21 cellular contexts compared by ENCODE assay signal in genomic region chr20:12969071-12969669, GRCh38.
"Had no signal": no experiment of that assay in that cellular context is flagged by ENCODE, and none has a peak within 500 bp of the region (broad histone marks: within the 10 kb centered on the region; RNA-seq: fewer than 3 reads in every experiment).

No MANE protein-coding gene starts in this region.

- H3K4me3 ChIP-seq: breast epithelium, testis had no signal

- DNase-seq: activated CD4-positive, alpha-beta T cell treated with anti-CD3 and anti-CD28 coated beads, Interleukin-2, amount 10 ng/mL, durations not matched to agents 24 days and 14 days; activated CD4-positive, CD25-positive, alpha-beta regulatory T cell; activated CD8-positive, alpha-beta T cell treated with anti-CD3 and anti-CD28 coated beads for 36 hours; activated naive CD4-positive, alpha-beta T cell treated with anti-CD3 and anti-CD28 coated beads, Interleukin-2, amount 10 ng/mL, durations not matched to agents 7 days and 5 days; activated naive CD8-positive, alpha-beta T cell treated with anti-CD3 and anti-CD28 coated beads, Interleukin-2, amount 50 U/mL, for 24 hours; activated T-cell treated with anti-CD3 and anti-CD28 coated beads, Interleukin-2, amount 50 U/mL, for 24 hours; effector CD4-positive, alpha-beta T cell; left ventricle myocardium superior; naive thymus-derived CD8-positive, alpha-beta T cell; stimulated activated CD4-positive, alpha-beta T cell treated with anti-CD3 and anti-CD28 coated beads, Interleukin-4, amount 100 ng/mL, for 24 hours; T-cell; testis had no signal

- H3K27me3 ChIP-seq: breast epithelium, neutrophil, testis had no signal

- H3K27ac ChIP-seq: breast epithelium, neutrophil, parathyroid adenoma, testis had no signal

- H3K27ac Mint-ChIP-seq: activated CD4-positive, alpha-beta T cell treated with anti-CD3 and anti-CD28 coated beads, Interleukin-2, amount 10 ng/mL, durations not matched to agents 24 days and 14 days; activated CD8-positive, alpha-beta T cell treated with anti-CD3 and anti-CD28 coated beads for 36 hours; activated naive CD4-positive, alpha-beta T cell treated with anti-CD3 and anti-CD28 coated beads, Interleukin-2, amount 10 ng/mL, durations not matched to agents 7 days and 5 days; activated naive CD8-positive, alpha-beta T cell treated with anti-CD3 and anti-CD28 coated beads, Interleukin-2, amount 50 U/mL, for 24 hours; activated T-cell treated with anti-CD3 and anti-CD28 coated beads, Interleukin-2, amount 50 U/mL, for 24 hours; activated T-helper 2 cell treated with anti-CD3 and anti-CD28 coated beads, Interferon-gamma antibody, Interleukin-2, Interleukin-4, amounts not matched to agents 10 μg/mL and 5 μg/mL and 100 μg/mL, durations not matched to agents 14 hours and 24 hours and 36 hours; memory B cell; naive thymus-derived CD8-positive, alpha-beta T cell; stimulated activated effector memory CD8-positive, alpha-beta T cell treated with anti-CD3 and anti-CD28 coated beads, Interleukin-12 subunit alpha, Interleukin-12 subunit beta, amount 100 ng/mL, for 72 hours; T-cell had no signal

- H3K4me1 ChIP-seq: breast epithelium, parathyroid adenoma, testis had no signal

- H3K79me2 ChIP-seq: parathyroid adenoma had no signal

- H3K9me3 ChIP-seq: breast epithelium, neutrophil, testis had no signal

- H3K36me3 Mint-ChIP-seq: activated naive CD4-positive, alpha-beta T cell treated with anti-CD3 and anti-CD28 coated beads, Interleukin-2, amount 10 ng/mL, durations not matched to agents 7 days and 5 days; memory B cell; naive thymus-derived CD8-positive, alpha-beta T cell; stimulated activated effector memory CD8-positive, alpha-beta T cell treated with anti-CD3 and anti-CD28 coated beads, Interleukin-12 subunit alpha, Interleukin-12 subunit beta, amount 100 ng/mL, for 72 hours; T-cell had no signal

- H3K27me3 Mint-ChIP-seq: activated CD8-positive, alpha-beta T cell treated with anti-CD3 and anti-CD28 coated beads for 36 hours; activated naive CD4-positive, alpha-beta T cell treated with anti-CD3 and anti-CD28 coated beads, Interleukin-2, amount 10 ng/mL, durations not matched to agents 7 days and 5 days; activated naive CD8-positive, alpha-beta T cell treated with anti-CD3 and anti-CD28 coated beads, Interleukin-2, amount 50 U/mL, for 24 hours; activated T-cell treated with anti-CD3 and anti-CD28 coated beads, Interleukin-2, amount 50 U/mL, for 24 hours; memory B cell; naive thymus-derived CD8-positive, alpha-beta T cell had no signal

- H3K9ac ChIP-seq: parathyroid adenoma had no signal

- H3K36me3 ChIP-seq: breast epithelium, neutrophil had no signal

- H3K4me1 Mint-ChIP-seq: activated CD4-positive, alpha-beta T cell treated with anti-CD3 and anti-CD28 coated beads, Interleukin-2, amount 10 ng/mL, durations not matched to agents 24 days and 14 days; activated naive CD8-positive, alpha-beta T cell treated with anti-CD3 and anti-CD28 coated beads, Interleukin-2, amount 50 U/mL, for 24 hours; memory B cell; stimulated activated effector memory CD8-positive, alpha-beta T cell treated with anti-CD3 and anti-CD28 coated beads, Interleukin-12 subunit alpha, Interleukin-12 subunit beta, amount 100 ng/mL, for 72 hours had no signal

- H3K9me3 Mint-ChIP-seq: activated CD4-positive, alpha-beta T cell treated with anti-CD3 and anti-CD28 coated beads, Interleukin-2, amount 10 ng/mL, durations not matched to agents 24 days and 14 days; activated CD8-positive, alpha-beta T cell treated with anti-CD3 and anti-CD28 coated beads for 36 hours; activated naive CD4-positive, alpha-beta T cell treated with anti-CD3 and anti-CD28 coated beads, Interleukin-2, amount 10 ng/mL, durations not matched to agents 7 days and 5 days; activated naive CD8-positive, alpha-beta T cell treated with anti-CD3 and anti-CD28 coated beads, Interleukin-2, amount 50 U/mL, for 24 hours; activated T-cell treated with anti-CD3 and anti-CD28 coated beads, Interleukin-2, amount 50 U/mL, for 24 hours; activated T-helper 2 cell treated with anti-CD3 and anti-CD28 coated beads, Interferon-gamma antibody, Interleukin-2, Interleukin-4, amounts not matched to agents 10 μg/mL and 5 μg/mL and 100 μg/mL, durations not matched to agents 14 hours and 24 hours and 36 hours; memory B cell; naive thymus-derived CD8-positive, alpha-beta T cell; T-cell had no signal

- ATAC-seq: activated CD8-positive, alpha-beta T cell treated with anti-CD3 and anti-CD28 coated beads for 36 hours; activated naive CD8-positive, alpha-beta T cell treated with anti-CD3 and anti-CD28 coated beads, Interleukin-2, amount 50 U/mL, for 24 hours; esophagus mucosa; left ventricle myocardium superior; naive thymus-derived CD8-positive, alpha-beta T cell; sciatic nerve; stimulated activated effector memory CD8-positive, alpha-beta T cell treated with anti-CD3 and anti-CD28 coated beads, Interleukin-12 subunit alpha, Interleukin-12 subunit beta, amount 100 ng/mL, for 72 hours; T-cell had no signal

- H3K4me3 Mint-ChIP-seq: activated CD4-positive, alpha-beta T cell treated with anti-CD3 and anti-CD28 coated beads, Interleukin-2, amount 10 ng/mL, durations not matched to agents 24 days and 14 days; activated CD8-positive, alpha-beta T cell treated with anti-CD3 and anti-CD28 coated beads for 36 hours; activated naive CD4-positive, alpha-beta T cell treated with anti-CD3 and anti-CD28 coated beads, Interleukin-2, amount 10 ng/mL, durations not matched to agents 7 days and 5 days; activated naive CD8-positive, alpha-beta T cell treated with anti-CD3 and anti-CD28 coated beads, Interleukin-2, amount 50 U/mL, for 24 hours; activated T-cell treated with anti-CD3 and anti-CD28 coated beads, Interleukin-2, amount 50 U/mL, for 24 hours; memory B cell; naive thymus-derived CD8-positive, alpha-beta T cell; stimulated activated effector memory CD8-positive, alpha-beta T cell treated with anti-CD3 and anti-CD28 coated beads, Interleukin-12 subunit alpha, Interleukin-12 subunit beta, amount 100 ng/mL, for 72 hours; T-cell had no signal

- FAIRE-seq: astrocyte had no signal

- H2AFZ ChIP-seq: parathyroid adenoma had no signal
